1 cellular context compared by ENCODE assay signal in the genomic region with DNA sequence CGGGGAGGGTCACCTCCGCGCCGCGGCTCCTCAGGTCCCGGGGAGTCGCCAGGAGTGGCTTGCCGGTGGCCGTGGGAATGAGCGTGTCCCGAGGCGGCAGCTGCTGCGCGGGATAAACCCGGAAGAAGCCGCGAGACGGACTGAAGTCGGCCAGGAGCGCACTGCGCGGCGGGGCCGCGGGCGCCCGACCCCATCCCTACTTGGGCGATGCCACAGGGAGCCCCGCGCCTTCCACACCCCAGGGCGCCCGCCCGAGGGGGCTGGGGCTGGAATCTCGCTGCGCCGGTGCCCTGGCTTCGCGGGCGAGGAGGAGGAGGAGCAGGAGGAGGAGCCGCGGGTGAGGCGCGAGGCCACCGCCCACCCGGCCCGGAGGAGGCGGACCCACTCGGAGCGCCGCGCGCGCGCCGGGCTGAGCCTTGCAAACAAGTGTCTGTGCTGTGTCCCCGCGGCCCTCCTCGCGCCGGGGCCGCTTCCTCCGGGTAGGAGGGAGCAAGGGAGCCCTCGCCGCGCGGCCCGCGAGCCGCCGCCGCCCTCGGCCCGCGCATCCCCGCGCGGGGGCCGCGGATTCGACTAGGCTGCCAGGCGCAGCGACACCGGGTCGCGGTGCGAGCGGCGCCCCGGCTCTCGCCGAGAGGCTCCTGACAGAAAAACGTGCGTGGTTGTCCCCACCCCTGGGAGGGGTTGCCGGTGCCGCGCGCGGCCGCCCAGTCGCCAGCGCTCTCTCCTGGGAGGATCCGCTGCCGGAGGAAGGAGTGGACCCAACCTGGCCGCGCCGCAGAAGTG.
TF ChIP-seq lines count a peak whose summit lies in the region.

A gene (plus strand): TSS at position 412 of the 783 bp plus-strand sequence.

TF ChIP-seq in HEK293, 187 proteins besides CTCF, POLR2A, EP300 and RAD21 (continued from another document and continues in another):
- TF ChIP-seq, protein P1, sequence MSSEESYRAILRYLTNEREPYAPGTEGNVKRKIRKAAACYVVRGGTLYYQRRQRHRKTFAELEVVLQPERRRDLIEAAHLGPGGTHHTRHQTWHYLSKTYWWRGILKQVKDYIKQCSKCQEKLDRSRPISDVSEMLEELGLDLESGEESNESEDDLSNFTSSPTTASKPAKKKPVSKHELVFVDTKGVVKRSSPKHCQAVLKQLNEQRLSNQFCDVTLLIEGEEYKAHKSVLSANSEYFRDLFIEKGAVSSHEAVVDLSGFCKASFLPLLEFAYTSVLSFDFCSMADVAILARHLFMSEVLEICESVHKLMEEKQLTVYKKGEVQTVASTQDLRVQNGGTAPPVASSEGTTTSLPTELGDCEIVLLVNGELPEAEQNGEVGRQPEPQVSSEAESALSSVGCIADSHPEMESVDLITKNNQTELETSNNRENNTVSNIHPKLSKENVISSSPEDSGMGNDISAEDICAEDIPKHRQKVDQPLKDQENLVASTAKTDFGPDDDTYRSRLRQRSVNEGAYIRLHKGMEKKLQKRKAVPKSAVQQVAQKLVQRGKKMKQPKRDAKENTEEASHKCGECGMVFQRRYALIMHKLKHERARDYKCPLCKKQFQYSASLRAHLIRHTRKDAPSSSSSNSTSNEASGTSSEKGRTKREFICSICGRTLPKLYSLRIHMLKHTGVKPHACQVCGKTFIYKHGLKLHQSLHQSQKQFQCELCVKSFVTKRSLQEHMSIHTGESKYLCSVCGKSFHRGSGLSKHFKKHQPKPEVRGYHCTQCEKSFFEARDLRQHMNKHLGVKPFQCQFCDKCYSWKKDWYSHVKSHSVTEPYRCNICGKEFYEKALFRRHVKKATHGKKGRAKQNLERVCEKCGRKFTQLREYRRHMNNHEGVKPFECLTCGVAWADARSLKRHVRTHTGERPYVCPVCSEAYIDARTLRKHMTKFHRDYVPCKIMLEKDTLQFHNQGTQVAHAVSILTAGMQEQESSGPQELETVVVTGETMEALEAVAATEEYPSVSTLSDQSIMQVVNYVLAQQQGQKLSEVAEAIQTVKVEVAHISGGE (tag by site-specific recombination; conservative IDR thresholded peaks at IDR 0.05; ENCODE audit: low read depth), result peak; percentile 43
- TF ChIP-seq ZNF121 (tag by site-specific recombination; IDR thresholded peaks at IDR 0.05) (no peak), ZNF473 (tag by site-specific recombination; IDR thresholded peaks at IDR 0.05) (no peak), KLF10 (tag by site-specific recombination; IDR thresholded peaks at IDR 0.05) (peak; percentile 22; the same call in 1 of the 2 replicates), ZNF423 (tag by site-specific recombination; IDR thresholded peaks at IDR 0.05) (peak; percentile 87), ZNF76 (tag by site-specific recombination; IDR thresholded peaks at IDR 0.05; ENCODE audit: borderline replicate concordance, low read depth) (0 out of 2 replicates have a peak, but pooled peaks have one; percentile 10), SALL2 (tag by site-specific recombination; IDR thresholded peaks at IDR 0.05; ENCODE audit: borderline replicate concordance) (no peak), ZNF223 (tag by site-specific recombination; IDR thresholded peaks at IDR 0.05) (peak; percentile 68), GFI1B (tag by site-specific recombination; IDR thresholded peaks at IDR 0.05) (no peak), ZNF23 (tag by site-specific recombination; IDR thresholded peaks at IDR 0.05; ENCODE audit: borderline replicate concordance) (no peak), ZFP69B (tag by site-specific recombination; IDR thresholded peaks at IDR 0.05) (0 out of 2 replicates have a peak, but pooled peaks have one; percentile 29), ZIC2 (tag by site-specific recombination; IDR thresholded peaks at IDR 0.05) (peak; percentile 85), ZNF239 (tag by site-specific recombination; IDR thresholded peaks at IDR 0.05) (no peak), KLF9 (tag by site-specific recombination; IDR thresholded peaks at IDR 0.05; ENCODE audit: low read depth) (peak; percentile 82; the same call in 1 of the 2 replicates), KLF16 (tag by site-specific recombination; IDR thresholded peaks at IDR 0.05) (peak; percentile 26; the same call in 1 of the 2 replicates), ZNF600 (tag by site-specific recombination; IDR thresholded peaks at IDR 0.05) (peak; percentile 68; the same call in 1 of the 2 replicates), ZSCAN30 (tag by site-specific recombination; IDR thresholded peaks at IDR 0.05) (peak; percentile 80; the same call in 1 of the 2 replicates), SP2 (tag by site-specific recombination; IDR thresholded peaks at IDR 0.05) (peak; percentile 62), GLIS2 (tag by site-specific recombination; IDR thresholded peaks at IDR 0.05) (peak; percentile 88), ZNF843 (tag by site-specific recombination; IDR thresholded peaks at IDR 0.05) (peak; percentile 43; the same call in 1 of the 2 replicates), GLIS1 (tag by site-specific recombination; IDR thresholded peaks at IDR 0.05) (peak; percentile 58), WT1 (tag by site-specific recombination; IDR thresholded peaks at IDR 0.05) (0 out of 2 replicates have a peak, but pooled peaks have one; percentile 17), ZNF660 (tag by site-specific recombination; IDR thresholded peaks at IDR 0.05) (peak; percentile 70), KLF7 (tag by site-specific recombination; IDR thresholded peaks at IDR 0.05; ENCODE audit: borderline replicate concordance) (peak; percentile 40; the same call in 1 of the 2 replicates), ZNF426 (tag by site-specific recombination; IDR thresholded peaks at IDR 0.05) (no peak), ZNF2 (tag by site-specific recombination; IDR thresholded peaks at IDR 0.05) (peak; percentile 51; the same call in 1 of the 2 replicates), ZFP37 (tag by site-specific recombination; IDR thresholded peaks at IDR 0.05) (0 out of 2 replicates have a peak, but pooled peaks have one; percentile 2), ZBTB7A (tag by site-specific recombination; IDR thresholded peaks at IDR 0.05; ENCODE audit: low read depth) (peak; percentile 51; the same call in 1 of the 2 replicates), ZFHX2 (tag by site-specific recombination; conservative IDR thresholded peaks at IDR 0.05) (peak; percentile 88), ZBTB20 (tag by site-specific recombination; IDR thresholded peaks at IDR 0.05) (peak; percentile 92), ZBTB8A (tag by site-specific recombination; IDR thresholded peaks at IDR 0.05) (peak; percentile 99), EGR2 (tag by site-specific recombination; IDR thresholded peaks at IDR 0.05; ENCODE audit: low read depth) (peak; percentile 56)
- TF ChIP-seq, protein P2, sequence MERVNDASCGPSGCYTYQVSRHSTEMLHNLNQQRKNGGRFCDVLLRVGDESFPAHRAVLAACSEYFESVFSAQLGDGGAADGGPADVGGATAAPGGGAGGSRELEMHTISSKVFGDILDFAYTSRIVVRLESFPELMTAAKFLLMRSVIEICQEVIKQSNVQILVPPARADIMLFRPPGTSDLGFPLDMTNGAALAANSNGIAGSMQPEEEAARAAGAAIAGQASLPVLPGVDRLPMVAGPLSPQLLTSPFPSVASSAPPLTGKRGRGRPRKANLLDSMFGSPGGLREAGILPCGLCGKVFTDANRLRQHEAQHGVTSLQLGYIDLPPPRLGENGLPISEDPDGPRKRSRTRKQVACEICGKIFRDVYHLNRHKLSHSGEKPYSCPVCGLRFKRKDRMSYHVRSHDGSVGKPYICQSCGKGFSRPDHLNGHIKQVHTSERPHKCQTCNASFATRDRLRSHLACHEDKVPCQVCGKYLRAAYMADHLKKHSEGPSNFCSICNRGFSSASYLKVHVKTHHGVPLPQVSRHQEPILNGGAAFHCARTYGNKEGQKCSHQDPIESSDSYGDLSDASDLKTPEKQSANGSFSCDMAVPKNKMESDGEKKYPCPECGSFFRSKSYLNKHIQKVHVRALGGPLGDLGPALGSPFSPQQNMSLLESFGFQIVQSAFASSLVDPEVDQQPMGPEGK (tag by site-specific recombination; IDR thresholded peaks at IDR 0.05), result peak; percentile 82
- TF ChIP-seq, protein P3, sequence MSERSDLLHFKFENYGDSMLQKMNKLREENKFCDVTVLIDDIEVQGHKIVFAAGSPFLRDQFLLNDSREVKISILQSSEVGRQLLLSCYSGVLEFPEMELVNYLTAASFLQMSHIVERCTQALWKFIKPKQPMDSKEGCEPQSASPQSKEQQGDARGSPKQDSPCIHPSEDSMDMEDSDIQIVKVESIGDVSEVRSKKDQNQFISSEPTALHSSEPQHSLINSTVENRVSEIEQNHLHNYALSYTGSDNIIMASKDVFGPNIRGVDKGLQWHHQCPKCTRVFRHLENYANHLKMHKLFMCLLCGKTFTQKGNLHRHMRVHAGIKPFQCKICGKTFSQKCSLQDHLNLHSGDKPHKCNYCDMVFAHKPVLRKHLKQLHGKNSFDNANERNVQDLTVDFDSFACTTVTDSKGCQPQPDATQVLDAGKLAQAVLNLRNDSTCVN (tag by site-specific recombination; optimal IDR thresholded peaks at IDR 0.05), result peak; percentile 89
- TF ChIP-seq, protein P4, sequence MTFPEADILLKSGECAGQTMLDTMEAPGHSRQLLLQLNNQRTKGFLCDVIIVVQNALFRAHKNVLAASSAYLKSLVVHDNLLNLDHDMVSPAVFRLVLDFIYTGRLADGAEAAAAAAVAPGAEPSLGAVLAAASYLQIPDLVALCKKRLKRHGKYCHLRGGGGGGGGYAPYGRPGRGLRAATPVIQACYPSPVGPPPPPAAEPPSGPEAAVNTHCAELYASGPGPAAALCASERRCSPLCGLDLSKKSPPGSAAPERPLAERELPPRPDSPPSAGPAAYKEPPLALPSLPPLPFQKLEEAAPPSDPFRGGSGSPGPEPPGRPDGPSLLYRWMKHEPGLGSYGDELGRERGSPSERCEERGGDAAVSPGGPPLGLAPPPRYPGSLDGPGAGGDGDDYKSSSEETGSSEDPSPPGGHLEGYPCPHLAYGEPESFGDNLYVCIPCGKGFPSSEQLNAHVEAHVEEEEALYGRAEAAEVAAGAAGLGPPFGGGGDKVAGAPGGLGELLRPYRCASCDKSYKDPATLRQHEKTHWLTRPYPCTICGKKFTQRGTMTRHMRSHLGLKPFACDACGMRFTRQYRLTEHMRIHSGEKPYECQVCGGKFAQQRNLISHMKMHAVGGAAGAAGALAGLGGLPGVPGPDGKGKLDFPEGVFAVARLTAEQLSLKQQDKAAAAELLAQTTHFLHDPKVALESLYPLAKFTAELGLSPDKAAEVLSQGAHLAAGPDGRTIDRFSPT (tag by site-specific recombination; IDR thresholded peaks at IDR 0.05), result peak; percentile 82
- TF ChIP-seq, protein P5, sequence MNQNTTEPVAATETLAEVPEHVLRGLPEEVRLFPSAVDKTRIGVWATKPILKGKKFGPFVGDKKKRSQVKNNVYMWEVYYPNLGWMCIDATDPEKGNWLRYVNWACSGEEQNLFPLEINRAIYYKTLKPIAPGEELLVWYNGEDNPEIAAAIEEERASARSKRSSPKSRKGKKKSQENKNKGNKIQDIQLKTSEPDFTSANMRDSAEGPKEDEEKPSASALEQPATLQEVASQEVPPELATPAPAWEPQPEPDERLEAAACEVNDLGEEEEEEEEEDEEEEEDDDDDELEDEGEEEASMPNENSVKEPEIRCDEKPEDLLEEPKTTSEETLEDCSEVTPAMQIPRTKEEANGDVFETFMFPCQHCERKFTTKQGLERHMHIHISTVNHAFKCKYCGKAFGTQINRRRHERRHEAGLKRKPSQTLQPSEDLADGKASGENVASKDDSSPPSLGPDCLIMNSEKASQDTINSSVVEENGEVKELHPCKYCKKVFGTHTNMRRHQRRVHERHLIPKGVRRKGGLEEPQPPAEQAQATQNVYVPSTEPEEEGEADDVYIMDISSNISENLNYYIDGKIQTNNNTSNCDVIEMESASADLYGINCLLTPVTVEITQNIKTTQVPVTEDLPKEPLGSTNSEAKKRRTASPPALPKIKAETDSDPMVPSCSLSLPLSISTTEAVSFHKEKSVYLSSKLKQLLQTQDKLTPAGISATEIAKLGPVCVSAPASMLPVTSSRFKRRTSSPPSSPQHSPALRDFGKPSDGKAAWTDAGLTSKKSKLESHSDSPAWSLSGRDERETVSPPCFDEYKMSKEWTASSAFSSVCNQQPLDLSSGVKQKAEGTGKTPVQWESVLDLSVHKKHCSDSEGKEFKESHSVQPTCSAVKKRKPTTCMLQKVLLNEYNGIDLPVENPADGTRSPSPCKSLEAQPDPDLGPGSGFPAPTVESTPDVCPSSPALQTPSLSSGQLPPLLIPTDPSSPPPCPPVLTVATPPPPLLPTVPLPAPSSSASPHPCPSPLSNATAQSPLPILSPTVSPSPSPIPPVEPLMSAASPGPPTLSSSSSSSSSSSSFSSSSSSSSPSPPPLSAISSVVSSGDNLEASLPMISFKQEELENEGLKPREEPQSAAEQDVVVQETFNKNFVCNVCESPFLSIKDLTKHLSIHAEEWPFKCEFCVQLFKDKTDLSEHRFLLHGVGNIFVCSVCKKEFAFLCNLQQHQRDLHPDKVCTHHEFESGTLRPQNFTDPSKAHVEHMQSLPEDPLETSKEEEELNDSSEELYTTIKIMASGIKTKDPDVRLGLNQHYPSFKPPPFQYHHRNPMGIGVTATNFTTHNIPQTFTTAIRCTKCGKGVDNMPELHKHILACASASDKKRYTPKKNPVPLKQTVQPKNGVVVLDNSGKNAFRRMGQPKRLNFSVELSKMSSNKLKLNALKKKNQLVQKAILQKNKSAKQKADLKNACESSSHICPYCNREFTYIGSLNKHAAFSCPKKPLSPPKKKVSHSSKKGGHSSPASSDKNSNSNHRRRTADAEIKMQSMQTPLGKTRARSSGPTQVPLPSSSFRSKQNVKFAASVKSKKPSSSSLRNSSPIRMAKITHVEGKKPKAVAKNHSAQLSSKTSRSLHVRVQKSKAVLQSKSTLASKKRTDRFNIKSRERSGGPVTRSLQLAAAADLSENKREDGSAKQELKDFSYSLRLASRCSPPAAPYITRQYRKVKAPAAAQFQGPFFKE (tag by site-specific recombination; IDR thresholded peaks at IDR 0.05; ENCODE audit: borderline replicate concordance), result no peak
- TF ChIP-seq, protein P6, sequence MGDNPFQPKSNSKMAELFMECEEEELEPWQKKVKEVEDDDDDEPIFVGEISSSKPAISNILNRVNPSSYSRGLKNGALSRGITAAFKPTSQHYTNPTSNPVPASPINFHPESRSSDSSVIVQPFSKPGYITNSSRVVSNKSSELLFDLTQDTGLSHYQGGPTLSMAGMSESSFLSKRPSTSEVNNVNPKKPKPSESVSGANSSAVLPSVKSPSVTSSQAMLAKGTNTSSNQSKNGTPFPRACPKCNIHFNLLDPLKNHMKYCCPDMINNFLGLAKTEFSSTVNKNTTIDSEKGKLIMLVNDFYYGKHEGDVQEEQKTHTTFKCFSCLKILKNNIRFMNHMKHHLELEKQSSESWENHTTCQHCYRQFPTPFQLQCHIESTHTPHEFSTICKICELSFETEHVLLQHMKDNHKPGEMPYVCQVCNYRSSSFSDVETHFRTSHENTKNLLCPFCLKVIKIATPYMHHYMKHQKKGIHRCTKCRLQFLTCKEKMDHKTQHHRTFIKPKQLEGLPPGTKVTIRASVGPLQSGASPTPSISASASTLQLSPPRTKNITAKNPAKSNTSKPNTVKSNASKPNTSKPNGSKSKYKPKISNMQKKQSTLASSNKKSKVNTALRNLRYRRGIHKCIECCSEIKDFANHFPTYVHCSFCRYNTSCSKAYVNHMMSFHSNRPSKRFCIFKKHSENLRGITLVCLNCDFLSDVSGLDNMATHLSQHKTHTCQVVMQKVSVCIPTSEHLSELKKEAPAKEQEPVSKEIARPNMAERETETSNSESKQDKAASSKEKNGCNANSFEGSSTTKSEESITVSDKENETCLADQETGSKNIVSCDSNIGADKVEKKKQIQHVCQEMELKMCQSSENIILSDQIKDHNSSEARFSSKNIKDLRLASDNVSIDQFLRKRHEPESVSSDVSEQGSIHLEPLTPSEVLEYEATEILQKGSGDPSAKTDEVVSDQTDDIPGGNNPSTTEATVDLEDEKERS (tag by site-specific recombination; IDR thresholded peaks at IDR 0.05), result no peak
